1 cellular context compared by ENCODE assay signal in genomic region chr11:32079511-32079910, GRCh38.
TF ChIP-seq lines count a peak whose summit lies in the region.

No MANE protein-coding gene starts in this region.

TF ChIP-seq in SK-N-SH treated with all-trans-retinoic acid at 6 μM for 48 hours, 23 proteins besides CTCF, POLR2A, EP300 and RAD21 (continued from another document):
- TF ChIP-seq PATZ1 (CRISPR knock-in tag; IDR thresholded peaks at IDR 0.05; ENCODE audit: borderline replicate concordance) = no peak
- no peak for TF ChIP-seq PPARA (CRISPR knock-in tag; IDR thresholded peaks at IDR 0.05; ENCODE audit: borderline replicate concordance)
- TF ChIP-seq ZNF70 (CRISPR knock-in tag; IDR thresholded peaks at IDR 0.05) = no peak
TF ChIP-seq in SK-N-SH treated with all-trans-retinoic acid at 6 μM for 48 hours: peak in this region for 0.
